In the genomic region with DNA sequence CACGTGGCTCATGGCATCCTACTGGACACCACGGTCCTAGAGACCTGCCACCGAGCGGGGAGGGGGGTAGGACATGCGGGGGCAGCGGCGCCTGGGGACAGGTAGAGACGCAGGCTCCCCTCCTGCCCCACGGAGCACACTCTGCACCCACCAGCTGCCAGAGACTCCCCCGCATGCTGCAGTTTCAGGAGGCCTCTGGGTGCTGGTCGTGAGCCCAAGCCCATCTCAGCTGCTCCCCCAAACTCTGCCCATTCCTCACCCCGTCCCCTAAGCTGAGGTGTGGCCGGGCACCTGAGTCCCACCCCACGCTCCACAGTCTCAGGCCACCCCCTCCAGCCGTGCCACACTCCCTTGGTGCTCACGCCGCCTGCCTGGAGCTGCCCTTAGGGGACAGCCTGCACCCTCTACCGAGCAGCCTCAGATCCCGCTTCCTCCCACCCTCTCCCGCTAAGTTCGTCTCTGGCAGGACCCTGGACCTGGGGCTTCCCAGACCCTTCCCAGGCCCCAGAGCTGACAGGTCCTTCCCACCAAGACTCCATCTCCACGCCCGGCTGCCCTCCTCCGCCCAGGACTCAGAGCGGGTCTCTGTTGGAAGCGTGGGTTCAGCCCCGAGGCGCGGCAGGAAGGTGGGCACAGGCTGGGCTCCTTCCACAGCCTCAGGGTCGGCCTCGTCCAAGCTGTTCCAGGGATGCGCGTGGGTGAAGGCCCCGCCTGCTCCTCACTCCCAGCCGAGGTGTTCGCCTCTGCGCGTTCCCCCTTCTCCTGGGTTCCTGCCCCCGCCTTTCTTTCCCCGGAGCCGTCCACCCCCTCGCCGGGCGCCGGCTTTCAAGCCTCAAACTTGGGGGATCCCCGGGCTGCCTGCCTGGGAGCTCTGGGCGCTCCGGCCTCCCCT, we compare ENCODE assay signal across 6 cellular contexts. TPM values are rescaled to one million over a fixed set of nuclear protein-coding genes. Genes with fewer than 3 reads are reported as not detected.
DNase-seq lines count a peak whose midpoint lies in the region; ATAC-seq and TF ChIP-seq lines count a peak whose summit lies in the region.

No MANE protein-coding gene starts in this region.

- H3K27me3 Mint-ChIP-seq in brain (peaks cover 12% of the 10 kb centered on the region), neural crest cell (ENCODE audit: low read depth) (peaks cover 49% of the 10 kb centered on the region)

- H3K9me3 Mint-ChIP-seq in brain (peaks cover 5 to 32% (median 20%) of the 10 kb centered on the region in 5 experiments), neural crest cell (peaks cover 8% of the 10 kb centered on the region)

- H3K4me3 ChIP-seq in H7 (ENCODE audit: insufficient read depth, low read depth, low read length), result peak overlapping the region; percentile 54; the same call in 1 of the 2 replicates

- H3K4me3 Mint-ChIP-seq in brain (peak overlapping the region; percentile 64 to 94 (median 80)), neural crest cell (peak overlapping the region; percentile 75)

- peak; percentile 85 for DNase-seq in H7
- no peak for DNase-seq in neural crest cell (ENCODE audit: low read depth, low spot score)
- DNase-seq in NCI-H82 treated with DMSO at 0.1 percent for 48 hours (lab: John Stamatoyannopoulos, UW; ENCODE audit: unreplicated experiment), result no peak
- no peak for DNase-seq in Kasumi-1 (lab: John Stamatoyannopoulos, UW)

- H3K27me3 ChIP-seq in H7 (ENCODE audit: control insufficient read depth, insufficient read depth, low read length), result peaks cover 29% of the 10 kb centered on the region

- H3K36me3 Mint-ChIP-seq in brain (peaks cover 40% of the 10 kb centered on the region), neural crest cell (ENCODE audit: low read depth) (peaks cover 10% of the 10 kb centered on the region)

- H3K4me1 Mint-ChIP-seq in brain (peaks cover 24% of the 10 kb centered on the region), neural crest cell (peaks cover 4% of the 10 kb centered on the region)

- no peak for ATAC-seq in HG02763 (IDR thresholded peaks at IDR 0.05; ENCODE audit: unreplicated experiment)

- peak overlapping the region in 1 of 5 experiments; percentile 32 for H3K27ac Mint-ChIP-seq in brain
- H3K27ac Mint-ChIP-seq in neural crest cell (ENCODE audit: unreplicated experiment), result no peak overlapping the region

- H3K36me3 ChIP-seq in H7 (replicated peaks; ENCODE audit: control insufficient read depth, insufficient read depth, low read length), result no peaks in the 10 kb centered on the region

- no peak for TF ChIP-seq CTCF in brain (conservative IDR thresholded peaks at IDR 0.05)
- TF ChIP-seq CTCF in neural crest cell (conservative IDR thresholded peaks at IDR 0.05), result no peak

RNA-seq across cellular contexts. Expression of a gene that starts 1.3 kb away (rescaled TPM):
- 0.85 and 1.7 TPM in 2 replicates for total RNA-seq in H7 (2014; rRNA removed; shearing (Covaris generic))
- 31.1 TPM for polyA plus RNA-seq in brain (ENCODE audit: insufficient read depth, low read depth, low replicate concordance)
- total RNA-seq in neural crest cell, result 5.6 and 8.9 TPM in 2 replicates

RNA-seq across cellular contexts. Expression of a gene that starts 19.3 kb away (rescaled TPM):
- total RNA-seq in H7 (2014; rRNA removed; shearing (Covaris generic)), result 12.2 and 14.8 TPM in 2 replicates
- 74.0 TPM for polyA plus RNA-seq in brain (ENCODE audit: insufficient read depth, low read depth, low replicate concordance)
- 44.1 and 44.4 TPM in 2 replicates for total RNA-seq in neural crest cell

RNA-seq across cellular contexts. Expression of a gene that starts 38.3 kb away (rescaled TPM):
- 3.3 and 3.8 TPM in 2 replicates for total RNA-seq in H7 (2014; rRNA removed; shearing (Covaris generic))
- 99.9 TPM for polyA plus RNA-seq in brain (ENCODE audit: insufficient read depth, low read depth, low replicate concordance)
- total RNA-seq in neural crest cell, result 21.7 and 23.8 TPM in 2 replicates

RNA-seq across cellular contexts. Expression of a gene that starts 48.9 kb away (rescaled TPM):
- 131 and 150 TPM in 2 replicates for total RNA-seq in H7 (2014; rRNA removed; shearing (Covaris generic))
- polyA plus RNA-seq in brain (ENCODE audit: insufficient read depth, low read depth, low replicate concordance), result 72.9 TPM
- 57.1 and 64.6 TPM in 2 replicates for total RNA-seq in neural crest cell

RNA-seq across cellular contexts. Expression of a gene that starts 54.7 kb away (rescaled TPM):
- total RNA-seq in H7 (2014; rRNA removed; shearing (Covaris generic)), result 74.1 and 101 TPM in 2 replicates
- polyA plus RNA-seq in brain (ENCODE audit: insufficient read depth, low read depth, low replicate concordance), result 96.8 TPM
- 155 and 166 TPM in 2 replicates for total RNA-seq in neural crest cell
